1 cellular context compared by ENCODE assay signal in genomic region chr16:70152578-70153302, GRCh38.
A peak's percentile ranks its signal among the peaks of the same experiment; 100 is the strongest.
TF ChIP-seq lines count a peak whose summit lies in the region.

No MANE protein-coding gene starts in this region.

TF ChIP-seq in HepG2, 621 proteins besides CTCF, POLR2A, EP300 and RAD21 (continued from another document and continues in another):
- TF ChIP-seq ZNF580 (CRISPR knock-in tag; IDR thresholded peaks at IDR 0.05; ENCODE audit: borderline replicate concordance, low read depth) (no peak), ZKSCAN5 (CRISPR knock-in tag; IDR thresholded peaks at IDR 0.05) (no peak), MIER2 (CRISPR knock-in tag; IDR thresholded peaks at IDR 0.05) (peak; percentile 38; the same call in 1 of the 2 replicates), ZNF337 (CRISPR knock-in tag; IDR thresholded peaks at IDR 0.05; ENCODE audit: borderline replicate concordance, low read depth) (no peak), ZNF781 (CRISPR knock-in tag; IDR thresholded peaks at IDR 0.05; ENCODE audit: borderline replicate concordance, not compliant biosample characterization) (peak; percentile 68), ZNF34 (CRISPR knock-in tag; IDR thresholded peaks at IDR 0.05; ENCODE audit: borderline replicate concordance) (no peak), SNRNP70 (IDR thresholded peaks at IDR 0.05; ENCODE audit: low read depth, low read length) (no peak), SMARCE1 (IDR thresholded peaks at IDR 0.05; ENCODE audit: borderline replicate concordance) (no peak), ZNF646 (CRISPR knock-in tag; IDR thresholded peaks at IDR 0.05) (no peak), SOX5 (CRISPR knock-in tag; IDR thresholded peaks at IDR 0.05; ENCODE audit: borderline replicate concordance) (peak; percentile 76), MNT (IDR thresholded peaks at IDR 0.05) (no peak), TRAFD1 (CRISPR knock-in tag; IDR thresholded peaks at IDR 0.05; ENCODE audit: borderline replicate concordance) (no peak; the same call in 1 of the 2 replicates), ZNF879 (CRISPR knock-in tag; IDR thresholded peaks at IDR 0.05) (no peak), ZNF318 (CRISPR knock-in tag; IDR thresholded peaks at IDR 0.05) (0 out of 2 replicates have a peak, but pooled peaks have one; percentile 40), ZNF460 (CRISPR knock-in tag; IDR thresholded peaks at IDR 0.05; ENCODE audit: borderline replicate concordance) (no peak; the same call in 1 of the 2 replicates), ZFP62 (CRISPR knock-in tag; IDR thresholded peaks at IDR 0.05) (no peak), CC2D1A (CRISPR knock-in tag; IDR thresholded peaks at IDR 0.05) (no peak), TFDP2 (CRISPR knock-in tag; IDR thresholded peaks at IDR 0.05) (peak; percentile 26; the same call in 1 of the 2 replicates), ZNF350 (CRISPR knock-in tag; IDR thresholded peaks at IDR 0.05; ENCODE audit: borderline replicate concordance, low read depth) (peak; percentile 27; the same call in 1 of the 2 replicates), PRDM4 (CRISPR knock-in tag; IDR thresholded peaks at IDR 0.05; ENCODE audit: borderline replicate concordance) (no peak), GPN1 (CRISPR knock-in tag; IDR thresholded peaks at IDR 0.05; ENCODE audit: borderline replicate concordance) (no peak), RCOR2 (CRISPR knock-in tag; IDR thresholded peaks at IDR 0.05) (peak; percentile 95), ZNF816 (CRISPR knock-in tag; IDR thresholded peaks at IDR 0.05; ENCODE audit: borderline replicate concordance) (no peak), ZFP36L2 (CRISPR knock-in tag; IDR thresholded peaks at IDR 0.05) (no peak), SIN3B (IDR thresholded peaks at IDR 0.05; ENCODE audit: low read length) (peak; percentile 38; the same call in 1 of the 2 replicates), ZSCAN22 (CRISPR knock-in tag; IDR thresholded peaks at IDR 0.05) (no peak), HNRNPH1 (optimal IDR thresholded peaks at IDR 0.05; ENCODE audit: low read depth, low read length) (no peak), CERS6 (CRISPR knock-in tag; IDR thresholded peaks at IDR 0.05) (no peak)
